20 cellular contexts compared by ENCODE assay signal in the genomic region with DNA sequence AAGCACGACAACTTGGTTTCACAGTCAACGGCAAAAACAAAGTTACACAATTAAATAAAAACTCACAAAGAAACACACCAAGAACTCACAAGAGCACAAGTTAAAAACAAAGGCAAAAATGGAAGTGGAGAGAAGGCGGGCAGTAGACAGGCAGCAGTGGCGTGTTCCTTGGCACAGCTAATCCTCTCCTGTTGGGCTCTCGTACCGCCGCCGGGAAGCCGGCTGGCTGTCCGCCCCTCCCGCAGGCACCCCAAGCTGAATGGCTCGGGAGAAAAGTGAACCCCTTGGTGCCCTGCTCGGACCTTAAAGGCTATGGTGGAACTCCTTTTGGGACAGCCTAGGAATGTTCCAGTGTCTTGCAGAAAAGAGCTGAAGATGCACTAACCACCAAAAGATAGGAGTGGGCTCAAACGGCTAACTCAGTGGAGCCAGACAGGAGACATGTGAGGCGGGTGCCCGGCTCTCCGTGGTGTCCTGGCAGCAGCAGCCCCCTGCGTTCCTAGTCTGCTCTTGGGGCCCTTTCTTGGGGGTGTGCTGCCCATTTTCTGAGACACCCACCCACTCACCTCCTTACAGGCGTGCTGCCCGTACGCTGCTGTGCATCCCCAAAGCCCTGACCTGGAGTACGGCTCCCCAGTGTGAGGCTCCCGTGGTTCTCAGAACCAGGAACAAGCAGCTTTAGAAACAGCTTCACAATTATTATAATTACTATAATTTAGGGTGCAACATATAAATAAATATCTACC.
A peak's percentile ranks its signal among the peaks of the same experiment; 100 is the strongest.
DNase-seq lines count a peak whose midpoint lies in the region; ATAC-seq and TF ChIP-seq lines count a peak whose summit lies in the region.
"Had no signal": no experiment of that assay in that cellular context is flagged by ENCODE, and none has a peak within 500 bp of the region (broad histone marks: within the 10 kb centered on the region; RNA-seq: fewer than 3 reads in every experiment).

No MANE protein-coding gene starts in this region.

- ATAC-seq in left ventricle myocardium superior (peak; percentile 67), HG02884 (IDR thresholded peaks at IDR 0.05; ENCODE audit: unreplicated experiment) (no peak), GM21360 (IDR thresholded peaks at IDR 0.05; ENCODE audit: unreplicated experiment) (no peak)
- ATAC-seq: activated CD4-positive, alpha-beta T cell treated with anti-CD3 and anti-CD28 coated beads for 36 hours; activated naive CD4-positive, alpha-beta T cell treated with anti-CD3 and anti-CD28 coated beads, Interleukin-2, amount 50 U/mL, for 72 hours; body of pancreas; PC-3 had no signal

- peaks cover 0 to 31% (median 17%) of the 10 kb centered on the region in 4 donors for H3K4me1 ChIP-seq in tibial artery
- H3K4me1 ChIP-seq: SJCRH30 had no signal

- no peaks in the 10 kb centered on the region for H3K27me3 ChIP-seq in tibial artery
- H3K27me3 ChIP-seq: body of pancreas, SJCRH30 had no signal

- peaks cover 14 to 35% (median 29%) of the 10 kb centered on the region in 3 donors for H3K36me3 ChIP-seq in tibial artery

- no peak for TF ChIP-seq CTCF in tibial artery (IDR thresholded peaks at IDR 0.05)

- intact Hi-C loops in left ventricle myocardium superior (cut with micrococcal nuclease) (no loop called here), tibial artery (cut with DNase I; ENCODE audit: low total_unique reads) (no loop called here)

- H3K27ac ChIP-seq in tibial artery = peak overlapping the region; percentile 71 to 78
- H3K27ac ChIP-seq: body of pancreas, epithelial cell of prostate, SJCRH30 had no signal

- H3K9me3 ChIP-seq in tibial artery = no peaks in the 10 kb centered on the region
- H3K9me3 ChIP-seq: body of pancreas, SJCRH30 had no signal

- no peak overlapping the region for H3K4me3 ChIP-seq in tibial artery
- H3K4me3 ChIP-seq: body of pancreas, SJCRH30 had no signal

- peak; percentile 67 for DNase-seq in cerebellum (ENCODE audit: low spot score)
- DNase-seq in left ventricle myocardium superior = peak; percentile 51
- peak; percentile 48 for DNase-seq in pons (ENCODE audit: low spot score)
- DNase-seq in tibial artery = peak in 1 of 2 donors; percentile 79
- DNase-seq in NCI-H748 treated with DMSO at 0.1 percent for 48 hours (lab: John Stamatoyannopoulos, UW) = no peak
- no peak for DNase-seq in GM19240 (ENCODE audit: insufficient read length, low spot score)
- DNase-seq: activated CD4-positive, alpha-beta T cell treated with anti-CD3 and anti-CD28 coated beads for 36 hours; body of pancreas; CD8-positive, alpha-beta memory T cell; foreskin melanocyte; KG1; PC-3; SJCRH30; stimulated activated CD4-positive, alpha-beta T cell treated with anti-CD3 and anti-CD28 coated beads, Interleukin-2, amount 100 ng/mL, for 24 hours; stimulated activated naive CD4-positive, alpha-beta T cell; T-helper 1 cell had no signal

Comparison
In these comparisons a context has a peak if more than half of its experiments do, and no peak if none do; other contexts are left out.
1. DNase-seq: peak in cerebellum (single experiment), left ventricle myocardium superior (single experiment) and pons (single experiment); none in NCI-H748 treated with DMSO at 0.1 percent for 48 hours (single experiment) and GM19240 (single experiment).